18 cellular contexts compared by ENCODE assay signal in genomic region chr2:229971298-229971790, GRCh38.
"Had no signal": no experiment of that assay in that cellular context is flagged by ENCODE, and none has a peak within 500 bp of the region (broad histone marks: within the 10 kb centered on the region; RNA-seq: fewer than 3 reads in every experiment).

No MANE protein-coding gene starts in this region.

- H3K27me3 ChIP-seq: dorsolateral prefrontal cortex, hepatocyte, neural progenitor cell, ovary, right atrium auricular region had no signal

- H3K9me3 ChIP-seq: left ventricle myocardium inferior, lower lobe of right lung, ovary, right atrium auricular region had no signal

- H3K4me1 ChIP-seq: lower lobe of right lung, neural progenitor cell had no signal

- H3K36me3 ChIP-seq: left ventricle myocardium inferior, lower lobe of right lung, neural progenitor cell, ovary, right atrium auricular region had no signal

- H3K4me3 ChIP-seq: dorsolateral prefrontal cortex, hepatocyte, left ventricle myocardium inferior, lower lobe of right lung, neural progenitor cell, ovary, right atrium auricular region had no signal

- H3K4me2 ChIP-seq: hepatocyte, neural progenitor cell had no signal

- DNase-seq: dorsolateral prefrontal cortex; effector CD8-positive, alpha-beta T cell; foreskin melanocyte; head of caudate nucleus; kidney; left cardiac atrium; left ventricle myocardium inferior; lower lobe of right lung; midbrain; nucleus accumbens; ovary; small intestine; stimulated activated CD4-positive, alpha-beta T cell treated with anti-CD3 and anti-CD28 coated beads, Interleukin-12 subunit alpha, Interleukin-12 subunit beta, amount 100 ng/mL, for 4 hours; stimulated activated naive CD4-positive, alpha-beta T cell; trophoblast cell had no signal

- H3K27ac ChIP-seq: dorsolateral prefrontal cortex, hepatocyte, left ventricle myocardium inferior, lower lobe of right lung, neural progenitor cell, ovary, right atrium auricular region had no signal

- H3K9ac ChIP-seq: neural progenitor cell had no signal

- H3K79me2 ChIP-seq: hepatocyte had no signal
